1 cellular context compared by ENCODE assay signal in genomic region chr15:65584241-65584640, GRCh38.
TF ChIP-seq lines count a peak whose summit lies in the region.

No MANE protein-coding gene starts in this region.

TF ChIP-seq in WTC11, 78 proteins besides CTCF, POLR2A, EP300 and RAD21 (continued from another document):
- TF ChIP-seq ARID4B (CRISPR knock-in tag; IDR thresholded peaks at IDR 0.05; ENCODE audit: borderline replicate concordance) (no peak), GTF2I (CRISPR knock-in tag; conservative IDR thresholded peaks at IDR 0.05) (no peak), ATF3 (CRISPR knock-in tag; conservative IDR thresholded peaks at IDR 0.05) (no peak), JUN (CRISPR knock-in tag; IDR thresholded peaks at IDR 0.05) (no peak), ZNF532 (CRISPR knock-in tag; IDR thresholded peaks at IDR 0.05; ENCODE audit: borderline replicate concordance) (no peak), MLX (CRISPR knock-in tag; IDR thresholded peaks at IDR 0.05) (no peak), SMAD4 (CRISPR knock-in tag; IDR thresholded peaks at IDR 0.05) (no peak), KAT7 (CRISPR knock-in tag; IDR thresholded peaks at IDR 0.05; ENCODE audit: borderline replicate concordance) (no peak)
